10 cellular contexts compared by ENCODE assay signal in genomic region chr1:32031578-32032286, GRCh38. TPM values are rescaled to one million over a fixed set of nuclear protein-coding genes. Genes with fewer than 3 reads are reported as not detected.
DNase-seq lines count a peak whose midpoint lies in the region; ATAC-seq, FAIRE-seq and TF ChIP-seq lines count a peak whose summit lies in the region.
"Had no signal": no experiment of that assay in that cellular context is flagged by ENCODE, and none has a peak within 500 bp of the region (broad histone marks: within the 10 kb centered on the region; RNA-seq: fewer than 3 reads in every experiment).

No MANE protein-coding gene starts in this region.

- DNase-seq in A172 (ENCODE audit: low spot score) (peak; percentile 63), GM12891 (ENCODE audit: insufficient read length, low spot score) (no peak), astrocyte of the hippocampus (ENCODE audit: low read depth, low spot score) (peak; percentile 79), left colon (no peak), NCI-H1417 (lab: John Stamatoyannopoulos, UW) (no peak), immature natural killer cell (no peak), DMS79 treated with DMSO at 0.1 percent for 48 hours (lab: John Stamatoyannopoulos, UW) (no peak)
- DNase-seq: T-helper 2 cell had no signal

- intact Hi-C loops in left colon (cut with DNase I, micrococcal nuclease), result no loop called here

- H3K4me1 Mint-ChIP-seq in immature natural killer cell, result peaks cover 51 to 83% of the 10 kb centered on the region in 2 donors

- peak; percentile 33 for FAIRE-seq in GM12891 (lab: Jason Lieb, UNC)

- peak overlapping the region in 3 of 6 donors; percentile 6 to 46 (median 29) for H3K27ac Mint-ChIP-seq in immature natural killer cell

- no peaks in the 10 kb centered on the region for H3K9me3 Mint-ChIP-seq in immature natural killer cell

- no peaks in the 10 kb centered on the region for H3K27me3 Mint-ChIP-seq in immature natural killer cell (ENCODE audit: low read depth in 3 of 3)

- ATAC-seq in left colon (peak; percentile 28), GM21786 (IDR thresholded peaks at IDR 0.05; ENCODE audit: unreplicated experiment) (no peak)
- ATAC-seq: HCT116 had no signal

- H3K36me3 Mint-ChIP-seq in immature natural killer cell, result peaks cover 7 to 33% (median 21%) of the 10 kb centered on the region in 3 donors

- no peak overlapping the region for H3K4me3 Mint-ChIP-seq in immature natural killer cell

- TF ChIP-seq POLR2A in GM12891 (IDR thresholded peaks at IDR 0.05; ENCODE audit: low read depth, low read length), result no peak

TF ChIP-seq in GM12891, 5 proteins besides CTCF, POLR2A, EP300 and RAD21:
- TF ChIP-seq POLR2AphosphoS5 (IDR thresholded peaks at IDR 0.05; ENCODE audit: low read depth, low read length), result no peak
- TF ChIP-seq SPI1 (IDR thresholded peaks at IDR 0.05; ENCODE audit: low read depth, low read length), result peak; percentile 48; the same call in 1 of the 2 replicates

RNA-seq across cellular contexts. Expression of gene KHDRBS1, which starts 18.1 kb away (rescaled TPM):
- total RNA-seq in A172 (2014; rRNA removed; shearing (Covaris generic)), result 58.0 and 70.0 TPM in 2 replicates
- 96.0 TPM for polyA plus RNA-seq in GM12891 (2012; ENCODE audit: low read depth, missing spikeins)
- total RNA-seq in left colon, result 100 to 1,000 TPM in 1 of 2 donors, 10 to 100 TPM in 1; 87.3 to 102 TPM
- polyA plus RNA-seq in immature natural killer cell, result 100 to 1,000 TPM in 1 of 3 donors, 10 to 100 TPM in 2; 74.0 to 121 (median 86.1) TPM

RNA-seq across cellular contexts. Expression of gene TMEM39B, which starts 41.0 kb away (rescaled TPM):
- total RNA-seq in A172 (2014; rRNA removed; shearing (Covaris generic)), result 1.5 and 3.0 TPM in 2 replicates
- 15.9 TPM for polyA plus RNA-seq in GM12891 (2012; ENCODE audit: low read depth, missing spikeins)
- total RNA-seq in left colon, result 10 to 100 TPM; 12.4 to 13.2 TPM
- 1 to 10 TPM in 2 of 3 donors, under 1 TPM in 1; 0.94 to 2.3 (median 2.0) TPM for polyA plus RNA-seq in immature natural killer cell

Comparison
In these comparisons a context has a peak if more than half of its experiments do, and no peak if none do; other contexts are left out.
1. DNase-seq: peak in A172 (single experiment) and astrocyte of the hippocampus (single experiment); none in GM12891 (single experiment), left colon (0 of 2), NCI-H1417 (0 of 3), immature natural killer cell (0 of 3) and DMS79 treated with DMSO at 0.1 percent for 48 hours (single experiment).